Comparison of ENCODE assay signal across 36 cellular contexts in genomic region chr12:3470296-3470695, GRCh38. TPM values are rescaled to one million over a fixed set of nuclear protein-coding genes. Genes with fewer than 3 reads are reported as not detected.
"Had no signal": no experiment of that assay in that cellular context is flagged by ENCODE, and none has a peak within 500 bp of the region (broad histone marks: within the 10 kb centered on the region; RNA-seq: fewer than 3 reads in every experiment).

No MANE protein-coding gene starts in this region.

- DNase-seq: naive B cell; naive thymus-derived CD8-positive, alpha-beta T cell; nephron progenitor cell; nucleus accumbens; ovary; posterior cingulate gyrus; retina; sigmoid colon; small intestine; stimulated activated CD4-positive, alpha-beta T cell treated with anti-CD3 and anti-CD28 coated beads, Interleukin-15, amount 100 ng/mL, for 24 hours; stimulated activated CD4-positive, alpha-beta T cell treated with anti-CD3 and anti-CD28 coated beads, Interleukin-2, amount 100 ng/mL, for 24 hours; stimulated activated CD4-positive, alpha-beta T cell treated with anti-CD3 and anti-CD28 coated beads, Interleukin-2, amount 100 ng/mL, for 48 hours; stimulated activated CD4-positive, alpha-beta T cell treated with anti-CD3 and anti-CD28 coated beads, Interleukin-4, amount 100 ng/mL, for 24 hours; stimulated activated naive B cell treated with anti-CD40 and anti-IgM and Interleukin-4, amounts not matched to agents 10 μg/mL and 1 μg/mL and 100 μg/mL, for 72 hours; stimulated activated naive CD4-positive, alpha-beta T cell treated with Interleukin-2 at 50 U/mL for 16 hours; stomach; thyroid gland; trophoblast cell; upper lobe of left lung; uterus had no signal

- H3K79me2 ChIP-seq: parathyroid adenoma had no signal

- H3K4me1 ChIP-seq: parathyroid adenoma, prostate gland, right atrium auricular region, right lobe of liver, sigmoid colon, stomach, thyroid gland, tibial nerve, upper lobe of left lung, uterus had no signal

- H3K27me3 ChIP-seq: ovary, right atrium auricular region, right lobe of liver, thyroid gland, tibial nerve, upper lobe of left lung, uterus had no signal

- ATAC-seq: naive thymus-derived CD8-positive, alpha-beta T cell; natural killer cell treated with Interleukin-12 subunit alpha and Interleukin-12 subunit beta and Interleukin-15 and Interleukin-18, amount 100 ng/mL, for 72 hours; right lobe of liver; stimulated activated naive B cell treated with anti-CD40 and anti-IgM and Interleukin-4, amounts not matched to agents 10 μg/mL and 1 μg/mL and 100 μg/mL, for 72 hours had no signal

- H3K27ac Mint-ChIP-seq: naive B cell; naive thymus-derived CD8-positive, alpha-beta T cell; natural killer cell treated with Interleukin-12 subunit alpha and Interleukin-12 subunit beta and Interleukin-15 and Interleukin-18, amount 100 ng/mL, for 72 hours; nephron progenitor cell; stimulated activated effector memory CD8-positive, alpha-beta T cell treated with anti-CD3 and anti-CD28 coated beads, Interleukin-12 subunit alpha, Interleukin-12 subunit beta, amount 100 ng/mL, for 72 hours; stimulated activated naive B cell treated with anti-CD40 and anti-IgM and Interleukin-4, amounts not matched to agents 10 μg/mL and 1 μg/mL and 100 μg/mL, for 72 hours had no signal

- H3K4me1 Mint-ChIP-seq: naive B cell; stimulated activated effector memory CD8-positive, alpha-beta T cell treated with anti-CD3 and anti-CD28 coated beads, Interleukin-12 subunit alpha, Interleukin-12 subunit beta, amount 100 ng/mL, for 72 hours; stimulated activated naive B cell treated with anti-CD40 and anti-IgM and Interleukin-4, amounts not matched to agents 10 μg/mL and 1 μg/mL and 100 μg/mL, for 72 hours had no signal

- H3K36me3 ChIP-seq: neutrophil, ovary, prostate gland, right atrium auricular region, right lobe of liver, sigmoid colon, stomach, thoracic aorta, thyroid gland, tibial nerve, upper lobe of left lung, uterus had no signal

- H3K4me3 ChIP-seq: ovary, prostate gland, right atrium auricular region, right lobe of liver, sigmoid colon, stomach, thoracic aorta, thyroid gland, tibial nerve, upper lobe of left lung, uterus had no signal

- H3K36me3 Mint-ChIP-seq: naive B cell; naive thymus-derived CD8-positive, alpha-beta T cell; natural killer cell treated with Interleukin-12 subunit alpha and Interleukin-12 subunit beta and Interleukin-15 and Interleukin-18, amount 100 ng/mL, for 72 hours; stimulated activated effector memory CD8-positive, alpha-beta T cell treated with anti-CD3 and anti-CD28 coated beads, Interleukin-12 subunit alpha, Interleukin-12 subunit beta, amount 100 ng/mL, for 72 hours; stimulated activated naive B cell treated with anti-CD40 and anti-IgM and Interleukin-4, amounts not matched to agents 10 μg/mL and 1 μg/mL and 100 μg/mL, for 72 hours had no signal

- H3K4me3 Mint-ChIP-seq: naive B cell; naive thymus-derived CD8-positive, alpha-beta T cell; natural killer cell treated with Interleukin-12 subunit alpha and Interleukin-12 subunit beta and Interleukin-15 and Interleukin-18, amount 100 ng/mL, for 72 hours; nephron progenitor cell; neural crest cell; stimulated activated effector memory CD8-positive, alpha-beta T cell treated with anti-CD3 and anti-CD28 coated beads, Interleukin-12 subunit alpha, Interleukin-12 subunit beta, amount 100 ng/mL, for 72 hours; stimulated activated naive B cell treated with anti-CD40 and anti-IgM and Interleukin-4, amounts not matched to agents 10 μg/mL and 1 μg/mL and 100 μg/mL, for 72 hours had no signal

- H3K9ac ChIP-seq: parathyroid adenoma had no signal

- FAIRE-seq: small intestine had no signal

- H3K9me3 Mint-ChIP-seq: naive B cell; naive thymus-derived CD8-positive, alpha-beta T cell; natural killer cell treated with Interleukin-12 subunit alpha and Interleukin-12 subunit beta and Interleukin-15 and Interleukin-18, amount 100 ng/mL, for 72 hours; nephron progenitor cell; neural crest cell; stimulated activated effector memory CD8-positive, alpha-beta T cell treated with anti-CD3 and anti-CD28 coated beads, Interleukin-12 subunit alpha, Interleukin-12 subunit beta, amount 100 ng/mL, for 72 hours; stimulated activated naive B cell treated with anti-CD40 and anti-IgM and Interleukin-4, amounts not matched to agents 10 μg/mL and 1 μg/mL and 100 μg/mL, for 72 hours had no signal

- H3K9me3 ChIP-seq: neutrophil, ovary, prostate gland, right atrium auricular region, right lobe of liver, sigmoid colon, stomach, thoracic aorta, thyroid gland, tibial nerve, upper lobe of left lung, uterus had no signal

- H3K27ac ChIP-seq: neutrophil, ovary, parathyroid adenoma, prostate gland, right atrium auricular region, right lobe of liver, sigmoid colon, stomach, thoracic aorta, thyroid gland, tibial nerve, upper lobe of left lung, uterus had no signal

RNA-seq across cellular contexts. Expression of gene PRMT8, which starts 20.7 kb away (rescaled TPM):
- total RNA-seq: myocyte; naive thymus-derived CD8-positive, alpha-beta T cell; natural killer cell treated with Interleukin-12 subunit alpha and Interleukin-12 subunit beta and Interleukin-15 and Interleukin-18, amount 100 ng/mL, for 72 hours; omental fat pad; pulmonary artery endothelial cell; right lobe of liver; skeletal muscle tissue; stomach; subcutaneous adipose tissue; thoracic aorta; tibial nerve; ureter; uterus had no signal
- polyA plus RNA-seq: naive thymus-derived CD8-positive, alpha-beta T cell; stomach had no signal
